Comparison of ENCODE assay signal across 8 cellular contexts in the genomic region with DNA sequence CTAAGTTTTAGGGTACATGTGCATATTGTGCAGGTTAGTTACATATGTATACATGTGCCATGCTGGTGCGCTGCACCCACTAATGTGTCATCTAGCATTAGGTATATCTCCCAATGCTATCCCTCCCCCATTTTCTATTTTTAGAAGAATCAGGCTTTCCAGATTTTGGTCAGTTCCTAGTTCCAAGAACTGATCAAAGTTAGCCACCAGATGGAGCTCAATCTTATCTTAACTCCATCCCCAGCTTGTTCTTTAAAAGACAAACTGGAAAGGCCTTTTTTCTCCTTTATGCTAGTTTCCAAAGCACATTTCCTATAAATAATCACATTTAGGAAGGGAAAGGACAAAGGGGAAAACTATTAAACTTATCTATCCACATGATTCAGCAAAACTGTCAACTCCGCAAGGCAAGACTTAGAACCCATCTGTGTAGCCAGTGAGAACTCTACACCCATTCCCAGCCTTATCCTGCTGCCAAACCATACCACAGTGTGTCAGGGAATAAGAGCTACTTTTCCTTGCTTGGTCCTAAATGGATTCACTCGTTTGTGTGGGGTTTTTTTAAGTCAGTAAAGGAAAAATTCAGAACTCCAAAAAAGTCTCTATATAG. TPM values are rescaled to one million over a fixed set of nuclear protein-coding genes. Genes with fewer than 3 reads are reported as not detected.
DNase-seq lines count a peak whose midpoint lies in the region; ATAC-seq and TF ChIP-seq lines count a peak whose summit lies in the region.
"Had no signal": no experiment of that assay in that cellular context is flagged by ENCODE, and none has a peak within 500 bp of the region (broad histone marks: within the 10 kb centered on the region; RNA-seq: fewer than 3 reads in every experiment).

No MANE protein-coding gene starts in this region.

- POLR2A ChIA-PET in activated CD4-positive, alpha-beta memory T cell treated with anti-CD3 and anti-CD28 coated beads for 36 hours (lab: Charles Lee): interaction anchor here (0.7 kb wide), 1 partner anchor 21 kb away, joined by 3 read pairs; no protein-coding TSS in a partner anchor

- no peak overlapping the region for H3K27ac Mint-ChIP-seq in osteocyte (ENCODE audit: unreplicated experiment)
- H3K27ac Mint-ChIP-seq in activated CD4-positive, alpha-beta memory T cell treated with anti-CD3 and anti-CD28 coated beads for 36 hours: no peak overlapping the region
- H3K27ac Mint-ChIP-seq: T-helper 1 cell treated with Interleukin-12 subunit alpha and Interleukin-12 subunit beta and Interleukin-4 antibody, amounts not matched to agents 30 μg/mL and 1 μg/mL, for 36 hours had no signal

- no peak for ATAC-seq in HG02870 (IDR thresholded peaks at IDR 0.05; ENCODE audit: unreplicated experiment)
- no peak for ATAC-seq in HG03571 (IDR thresholded peaks at IDR 0.05; ENCODE audit: unreplicated experiment)

- CTCF ChIA-PET in activated CD4-positive, alpha-beta memory T cell treated with anti-CD3 and anti-CD28 coated beads for 36 hours (lab: Charles Lee): interaction anchor here (0.9 to 2.8 kb wide), 7 partner anchors 10 to 103 kb away, joined by 3 to 27 read pairs (median 4); no protein-coding TSS in a partner anchor

- TF ChIP-seq CTCF in GM10266 (IDR thresholded peaks at IDR 0.05; ENCODE audit: control insufficient read depth, insufficient read depth, low read depth, missing control alignments) (peak; percentile 26), osteocyte (IDR thresholded peaks at IDR 0.05) (peak; percentile 63)

- DNase-seq in GM10266 (ENCODE audit: extremely low spot score) (no peak), NCI-H1694 (lab: John Stamatoyannopoulos, UW) (peak; percentile 31), dermis microvascular lymphatic vessel endothelial cell (ENCODE audit: low read depth in 2 of 2) (peak; percentile 28 to 62), osteocyte (ENCODE audit: extremely low spot score, unreplicated experiment) (no peak)
- DNase-seq in activated CD4-positive, alpha-beta memory T cell treated with anti-CD3 and anti-CD28 coated beads for 36 hours: no peak

- intact Hi-C loops in activated CD4-positive, alpha-beta memory T cell treated with anti-CD3 and anti-CD28 coated beads for 36 hours (cut with micrococcal nuclease): loop anchor here (1.0 to 2.0 kb wide), 2 partner anchors 41 to 103 kb away; no protein-coding TSS in a partner anchor

- no peaks in the 10 kb centered on the region for H3K9me3 Mint-ChIP-seq in osteocyte (ENCODE audit: unreplicated experiment)
- no peaks in the 10 kb centered on the region for H3K9me3 Mint-ChIP-seq in activated CD4-positive, alpha-beta memory T cell treated with anti-CD3 and anti-CD28 coated beads for 36 hours
- H3K9me3 Mint-ChIP-seq: T-helper 1 cell treated with Interleukin-12 subunit alpha and Interleukin-12 subunit beta and Interleukin-4 antibody, amounts not matched to agents 30 μg/mL and 1 μg/mL, for 36 hours had no signal

- H3K4me3 Mint-ChIP-seq in osteocyte (ENCODE audit: unreplicated experiment): no peak overlapping the region
- no peak overlapping the region for H3K4me3 Mint-ChIP-seq in activated CD4-positive, alpha-beta memory T cell treated with anti-CD3 and anti-CD28 coated beads for 36 hours
- H3K4me3 Mint-ChIP-seq: T-helper 1 cell treated with Interleukin-12 subunit alpha and Interleukin-12 subunit beta and Interleukin-4 antibody, amounts not matched to agents 30 μg/mL and 1 μg/mL, for 36 hours had no signal

- no peaks in the 10 kb centered on the region for H3K4me1 Mint-ChIP-seq in osteocyte (ENCODE audit: unreplicated experiment)
- no peaks in the 10 kb centered on the region for H3K4me1 Mint-ChIP-seq in activated CD4-positive, alpha-beta memory T cell treated with anti-CD3 and anti-CD28 coated beads for 36 hours (ENCODE audit: low read depth)

- no peaks in the 10 kb centered on the region for H3K36me3 Mint-ChIP-seq in osteocyte (ENCODE audit: unreplicated experiment)
- H3K36me3 Mint-ChIP-seq in activated CD4-positive, alpha-beta memory T cell treated with anti-CD3 and anti-CD28 coated beads for 36 hours: peaks cover 2% of the 10 kb centered on the region

- H3K27me3 Mint-ChIP-seq in osteocyte (ENCODE audit: unreplicated experiment): no peaks in the 10 kb centered on the region
- no peaks in the 10 kb centered on the region for H3K27me3 Mint-ChIP-seq in activated CD4-positive, alpha-beta memory T cell treated with anti-CD3 and anti-CD28 coated beads for 36 hours

RNA-seq across cellular contexts. Expression of gene KHDC1, which starts 22.8 kb away (rescaled TPM):
- under 0.01 TPM in 2 replicates for total RNA-seq in dermis microvascular lymphatic vessel endothelial cell
- total RNA-seq in osteocyte: 4.1 and 4.5 TPM in 2 replicates
- total RNA-seq in activated CD4-positive, alpha-beta memory T cell treated with anti-CD3 and anti-CD28 coated beads for 36 hours: 1 to 10 TPM; 4.0 to 4.6 TPM

Comparison
In these comparisons a context has a peak if more than half of its experiments do, and no peak if none do; other contexts are left out.
1. DNase-seq: peak in NCI-H1694 (single experiment) and dermis microvascular lymphatic vessel endothelial cell (2 of 2); none in GM10266 (single experiment), osteocyte (single experiment) and activated CD4-positive, alpha-beta memory T cell treated with anti-CD3 and anti-CD28 coated beads for 36 hours (single experiment).